2 cellular contexts compared by ENCODE assay signal in genomic region chr15:88450125-88450798, GRCh38.
TF ChIP-seq lines count a peak whose summit lies in the region.

No MANE protein-coding gene starts in this region.

TF ChIP-seq in GM12891, 5 proteins besides CTCF, POLR2A, EP300 and RAD21:
- TF ChIP-seq PAX5 (IDR thresholded peaks at IDR 0.05; ENCODE audit: insufficient read depth, low read length, severe bottlenecking) (no peak), POLR2AphosphoS5 (IDR thresholded peaks at IDR 0.05; ENCODE audit: low read depth, low read length) (no peak), SPI1 (IDR thresholded peaks at IDR 0.05; ENCODE audit: low read depth, low read length) (no peak), TAF1 (IDR thresholded peaks at IDR 0.05; ENCODE audit: low read depth, low read length) (no peak), POU2F2 (IDR thresholded peaks at IDR 0.05; ENCODE audit: low read depth, low read length) (no peak)

TF ChIP-seq in IMR-90, 13 proteins besides CTCF, POLR2A, EP300 and RAD21:
- no peak for TF ChIP-seq MXI1 (IDR thresholded peaks at IDR 0.05; ENCODE audit: borderline replicate concordance, low read depth, low read length)
- TF ChIP-seq ELK1 (IDR thresholded peaks at IDR 0.05; ENCODE audit: borderline replicate concordance, low read depth, low read length), result no peak
- no peak for TF ChIP-seq MAZ (IDR thresholded peaks at IDR 0.05; ENCODE audit: borderline replicate concordance, low read depth, low read length)
- no peak for TF ChIP-seq USF2 (IDR thresholded peaks at IDR 0.05; ENCODE audit: low read depth, low read length)
- no peak for TF ChIP-seq RFX5 (IDR thresholded peaks at IDR 0.05; ENCODE audit: low read depth, low read length)
- no peak for TF ChIP-seq BHLHE40 (IDR thresholded peaks at IDR 0.05; ENCODE audit: low read depth, low read length)
- peak; percentile 77 for TF ChIP-seq SMC3 (IDR thresholded peaks at IDR 0.05; ENCODE audit: low read depth, low read length)
TF ChIP-seq in IMR-90: peak in this region for 1.
